In the genomic region with DNA sequence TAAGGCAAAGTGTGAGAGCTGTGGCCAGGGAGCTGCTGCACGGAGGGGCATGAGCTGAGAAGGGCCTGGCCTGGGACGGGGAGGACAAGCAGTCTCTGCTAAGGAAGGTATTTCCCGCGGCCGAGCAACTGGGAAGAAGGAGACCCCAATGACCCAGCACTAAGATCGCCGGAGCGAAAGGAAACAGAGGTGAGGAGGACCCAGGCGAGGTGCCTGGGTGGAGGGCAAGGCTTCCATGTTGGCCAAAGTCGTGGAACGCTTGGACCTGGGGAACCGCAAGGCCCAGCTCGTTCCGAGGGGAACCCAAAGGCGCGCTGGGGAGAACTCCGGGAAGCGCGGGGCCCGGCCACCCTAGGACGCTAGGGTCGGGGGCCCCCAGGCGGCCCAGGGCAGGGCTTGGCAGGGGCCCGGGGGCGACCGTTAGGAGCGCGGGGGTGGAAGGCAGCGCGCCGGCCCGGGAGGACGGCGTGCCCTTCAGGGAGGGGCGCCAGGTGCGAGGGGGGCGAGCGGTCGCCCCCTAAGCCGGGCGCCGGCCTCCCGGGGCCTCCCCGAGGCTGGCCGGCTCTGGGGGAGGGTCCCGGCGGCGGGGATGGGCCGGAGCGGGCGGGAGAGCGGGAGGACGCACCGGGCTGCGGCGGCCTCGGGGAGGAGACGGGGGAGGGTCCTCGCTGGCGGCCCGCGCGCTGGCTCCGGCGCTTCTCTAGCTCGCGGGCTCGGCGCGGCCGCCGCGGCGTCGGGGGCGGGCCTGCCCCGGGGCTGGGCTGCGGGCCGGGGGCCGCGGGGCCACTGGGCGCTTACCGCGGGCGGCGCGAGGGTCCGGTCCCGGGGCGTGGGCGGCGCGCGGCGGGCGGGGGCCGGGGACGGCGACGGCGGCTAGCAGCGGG, we compare ENCODE assay signal across 8 cellular contexts. TPM values are rescaled to one million over a fixed set of nuclear protein-coding genes. Genes with fewer than 3 reads are reported as not detected.
DNase-seq lines count a peak whose midpoint lies in the region; ATAC-seq, FAIRE-seq and TF ChIP-seq lines count a peak whose summit lies in the region.

No MANE protein-coding gene starts in this region.

- POLR2A ChIA-PET in Caco-2 (lab: Charles Lee) (interaction anchor here (0.6 to 3.0 kb wide), 7 partner anchors 12 to 108 kb away, joined by 3 to 18 read pairs (median 5); a partner anchor contains a TSS), PC-3 (lab: Charles Lee; ENCODE audit: unreplicated experiment) (interaction anchor here (0.6 to 1.1 kb wide), 3 partner anchors 12 to 164 kb away, joined by 3 to 6 read pairs (median 4); a partner anchor contains a TSS), endothelial cell of umbilical vein (lab: Charles Lee) (interaction anchor here (0.6 to 2.6 kb wide), 3 partner anchors 12 to 277 kb away, joined by 4 to 6 read pairs (median 4); a partner anchor contains a TSS), GM10248 (lab: Yijun Ruan, JAX) (interaction anchor here (0.6 to 2.2 kb wide), 2 partner anchors 12 to 191 kb away, joined by 3 to 9 read pairs; a partner anchor contains a TSS)

- dilution Hi-C loops in endothelial cell of umbilical vein (cut with MboI; ENCODE audit: extremely low pct_ligation_motif_present, low sequenced_read_pairs) = no loop called here

- TF ChIP-seq CTCF in Caco-2 (IDR thresholded peaks at IDR 0.05; ENCODE audit: insufficient read depth in 1 of 2, low read depth in 1 of 2, low read length in 1 of 2, severe bottlenecking in 1 of 2, unreplicated experiment in 1 of 2) (no peak), PC-3 (conservative IDR thresholded peaks at IDR 0.05; ENCODE audit: low read depth, low read length) (no peak), endothelial cell of umbilical vein (IDR thresholded peaks at IDR 0.05; ENCODE audit: extremely low read depth in 1 of 2, insufficient read depth in 1 of 2, low read depth in 1 of 2, low read length in 2 of 2) (no peak), nephron (IDR thresholded peaks at IDR 0.05; ENCODE audit: unreplicated experiment in 3 of 3) (no peak), GM10248 (IDR thresholded peaks at IDR 0.05; ENCODE audit: control extremely low read depth, extremely low read depth, low read depth, missing control alignments) (no peak)

- H2AFZ ChIP-seq in PC-3 (ENCODE audit: low read length) = no peak overlapping the region
- no peak overlapping the region for H2AFZ ChIP-seq in endothelial cell of umbilical vein (ENCODE audit: low read depth, low read length)

- no peaks in the 10 kb centered on the region for H3K9me3 ChIP-seq in Caco-2
- no peaks in the 10 kb centered on the region for H3K9me3 ChIP-seq in PC-3 (ENCODE audit: low read length)
- H3K9me3 ChIP-seq in endothelial cell of umbilical vein (replicated peaks; ENCODE audit: control insufficient read depth, insufficient read depth, low read length) = no peaks in the 10 kb centered on the region

- CTCF ChIA-PET in Caco-2 (lab: Charles Lee) (interaction anchor here (0.5 to 2.8 kb wide), 6 partner anchors 12 to 266 kb away, joined by 3 to 21 read pairs (median 4); a partner anchor contains a TSS), PC-3 (lab: Charles Lee) (interaction anchor here (0.6 to 0.7 kb wide), 2 partner anchors 55 to 82 kb away, joined by 4 read pairs; a partner anchor contains a TSS), endothelial cell of umbilical vein (lab: Charles Lee) (interaction anchor here (1.0 to 7.5 kb wide), 13 partner anchors 9 to 228 kb away, joined by 3 to 76 read pairs (median 9); a partner anchor contains a TSS), GM10248 (lab: Yijun Ruan, JAX) (interaction anchor here (0.6 to 10.3 kb wide), 17 partner anchors 8 to 265 kb away, joined by 3 to 159 read pairs (median 4); a partner anchor contains a TSS)

- H3K4me2 ChIP-seq in PC-3 (ENCODE audit: low read length) = peak overlapping the region; percentile 90
- H3K4me2 ChIP-seq in endothelial cell of umbilical vein (ENCODE audit: insufficient read depth, low read length) = peak overlapping the region; percentile 89

- peak in 1 of 2 experiments; percentile 51 for DNase-seq in Caco-2
- no peak for DNase-seq in PC-3
- DNase-seq in endothelial cell of umbilical vein (ENCODE audit: low read depth, low spot score) = peak; percentile 23
- DNase-seq in GM10248 (ENCODE audit: extremely low spot score) = no peak
- no peak for DNase-seq in activated CD4-positive, CD25-positive, alpha-beta regulatory T cell (lab: John Stamatoyannopoulos, UW)
- DNase-seq in NCI-H1105 (lab: John Stamatoyannopoulos, UW) = no peak

- BruUV-seq in Caco-2 (replicated peaks; lab: Mats Ljungman, UMichigan) (no TSS peak), PC-3 (replicated peaks; lab: Mats Ljungman, UMichigan) (no TSS peak), endothelial cell of umbilical vein (replicated peaks; lab: Mats Ljungman, UMichigan) (no TSS peak)

- H3K36me3 ChIP-seq in Caco-2 (ENCODE audit: control insufficient read depth, insufficient read depth, low read length) = no peaks in the 10 kb centered on the region; the same call in 1 of the 2 replicates
- no peaks in the 10 kb centered on the region; the same call in none of the 2 replicates for H3K36me3 ChIP-seq in PC-3 (ENCODE audit: low read depth, low read length)
- peaks cover 0 to 10% of the 10 kb centered on the region in 2 experiments for H3K36me3 ChIP-seq in endothelial cell of umbilical vein (ENCODE audit: control insufficient read depth in 2 of 2, extremely low read depth in 1 of 2, insufficient read depth in 2 of 2, low read length in 2 of 2)

- H3K9me1 ChIP-seq in endothelial cell of umbilical vein (replicated peaks; ENCODE audit: control insufficient read depth, extremely low read depth, insufficient read depth, low read length) = no peaks in the 10 kb centered on the region

- H3K4me3 ChIP-seq in Caco-2 (ENCODE audit: low read depth, low read length) = peak overlapping the region; percentile 55
- H3K4me3 ChIP-seq in PC-3 (ENCODE audit: low read length) = peak overlapping the region; percentile 96
- peak overlapping the region; percentile 53 to 80 (median 65) for H3K4me3 ChIP-seq in endothelial cell of umbilical vein (replicated peaks in 1 of 3; ENCODE audit: insufficient read depth in 1 of 3, low read depth in 1 of 3, low read length in 3 of 3)

- H3K27ac ChIP-seq in PC-3 (ENCODE audit: low read length) = no peak overlapping the region
- no peak overlapping the region for H3K27ac ChIP-seq in endothelial cell of umbilical vein (ENCODE audit: insufficient read depth, low read depth, low read length)

- H3K4me3 Mint-ChIP-seq in Caco-2 (ENCODE audit: unreplicated experiment) (peak overlapping the region; percentile 96), nephron (peak overlapping the region; percentile 96 to 99 (median 97))

- ATAC-seq in GM21390 (IDR thresholded peaks at IDR 0.05; ENCODE audit: unreplicated experiment) (peak; percentile 36), PC-3 (peak; percentile 42)

- H3F3A ChIP-seq in PC-3 (ENCODE audit: low read length, unreplicated experiment) = no peaks in the 10 kb centered on the region

- intact Hi-C loops in Caco-2 (cut with micrococcal nuclease; ENCODE audit: unreplicated experiment) (loop anchor here (5.0 kb wide), 1 partner anchor 61 kb away; no protein-coding TSS in a partner anchor), PC-3 (cut with micrococcal nuclease) (loop anchor here (5.0 kb wide), 1 partner anchor 106 kb away; a partner anchor contains a TSS), endothelial cell of umbilical vein (cut with micrococcal nuclease) (loop anchor here (1.0 to 5.0 kb wide), 4 partner anchors 12 to 226 kb away; a partner anchor contains a TSS)

- H3K27me3 Mint-ChIP-seq in Caco-2 (ENCODE audit: insufficient read depth, unreplicated experiment) = no peaks in the 10 kb centered on the region
- H3K27me3 Mint-ChIP-seq in nephron (ENCODE audit: low read depth) = peaks cover 3% of the 10 kb centered on the region

- H3K27me3 ChIP-seq in Caco-2 (replicated peaks; ENCODE audit: control insufficient read depth, insufficient read depth, low read length) (no peaks in the 10 kb centered on the region), PC-3 (ENCODE audit: low read length) (no peaks in the 10 kb centered on the region), endothelial cell of umbilical vein (ENCODE audit: control insufficient read depth in 2 of 2, insufficient read depth in 2 of 2, low read length in 2 of 2) (no peaks in the 10 kb centered on the region)

- H3K4me1 Mint-ChIP-seq in Caco-2 (ENCODE audit: low read depth, unreplicated experiment) = peaks cover 18% of the 10 kb centered on the region
- H3K4me1 Mint-ChIP-seq in nephron = peaks cover 32% of the 10 kb centered on the region

- H3K9ac ChIP-seq in PC-3 (ENCODE audit: low read length) = peak overlapping the region; percentile 91
- H3K9ac ChIP-seq in endothelial cell of umbilical vein (replicated peaks; ENCODE audit: extremely low read depth, insufficient read depth, low read length) = peak overlapping the region; percentile 78

- H4K20me1 ChIP-seq in PC-3 (ENCODE audit: low read length) (peaks cover 5% of the 10 kb centered on the region), endothelial cell of umbilical vein (replicated peaks; ENCODE audit: control insufficient read depth, extremely low read depth, insufficient read depth, low read length) (peaks cover 2% of the 10 kb centered on the region)

- H3K9me3 Mint-ChIP-seq in Caco-2 (ENCODE audit: unreplicated experiment) (no peaks in the 10 kb centered on the region), nephron (no peaks in the 10 kb centered on the region)

- H3K79me2 ChIP-seq in PC-3 (ENCODE audit: low read length) (peaks cover 51% of the 10 kb centered on the region), endothelial cell of umbilical vein (ENCODE audit: control insufficient read depth, insufficient read depth, low read length) (peaks cover 45% of the 10 kb centered on the region)

- H3K9me2 ChIP-seq in PC-3 (replicated peaks; ENCODE audit: low read length) = no peaks in the 10 kb centered on the region

- H3K4me1 ChIP-seq in Caco-2 = peaks cover 19% of the 10 kb centered on the region
- peaks cover 12% of the 10 kb centered on the region for H3K4me1 ChIP-seq in PC-3 (ENCODE audit: insufficient read depth, low read length)
- peaks cover 16% of the 10 kb centered on the region for H3K4me1 ChIP-seq in endothelial cell of umbilical vein (ENCODE audit: control insufficient read depth, extremely low read depth, insufficient read depth, low read length)

- peaks cover 34% of the 10 kb centered on the region for H3K36me3 Mint-ChIP-seq in Caco-2 (ENCODE audit: insufficient read depth, unreplicated experiment)
- peaks cover 10% of the 10 kb centered on the region for H3K36me3 Mint-ChIP-seq in nephron (ENCODE audit: low read depth)

- TF ChIP-seq POLR2A in endothelial cell of umbilical vein (IDR thresholded peaks at IDR 0.05; ENCODE audit: low read depth, low read length) = peak; percentile 24

- peak; percentile 8 for FAIRE-seq in endothelial cell of umbilical vein (lab: Jason Lieb, UNC)

- H3K27ac Mint-ChIP-seq in Caco-2 (ENCODE audit: unreplicated experiment) = peak overlapping the region; percentile 95
- H3K27ac Mint-ChIP-seq in nephron = peak overlapping the region; percentile 91 to 98 (median 97)

RNA-seq across cellular contexts. Expression of a gene that starts 0.5 kb away (rescaled TPM):
- 53.1 and 54.9 TPM in 2 replicates for total RNA-seq in Caco-2 (2022)
- total RNA-seq in PC-3 (2014; rRNA removed) = 25.9 and 26.6 TPM in 2 replicates
- 37.3 and 46.3 TPM in 2 replicates for total RNA-seq in endothelial cell of umbilical vein
- polyA plus RNA-seq in endothelial cell of umbilical vein = 13.6 and 17.2 TPM in 2 replicates
- 3.9 and 6.4 TPM in 2 replicates for polyA plus RNA-seq in endothelial cell of umbilical vein (2011; cell fraction: cytosol; rRNA removed)
- polyA plus RNA-seq in endothelial cell of umbilical vein (2011; cell fraction: nucleus; rRNA removed) = 89.3 and 103 TPM in 2 replicates
- polyA plus RNA-seq in endothelial cell of umbilical vein (2012) = 11.7 and 12.4 TPM in 2 replicates
- 9.3 and 13.1 TPM in 2 replicates for polyA minus RNA-seq in endothelial cell of umbilical vein
- polyA minus RNA-seq in endothelial cell of umbilical vein (2011; cell fraction: cytosol; rRNA and poly(A)+ RNA removed) = 11.6 TPM
- 20.7 and 41.9 TPM in 2 replicates for polyA minus RNA-seq in endothelial cell of umbilical vein (2011; cell fraction: nucleus; rRNA and poly(A)+ RNA removed)

RNA-seq across cellular contexts. Expression of a gene that starts 12.4 kb away (rescaled TPM):
- total RNA-seq in Caco-2 (2022) = 65.7 and 66.9 TPM in 2 replicates
- total RNA-seq in PC-3 (2014; rRNA removed) = 151 and 154 TPM in 2 replicates
- total RNA-seq in endothelial cell of umbilical vein = 47.4 and 48.0 TPM in 2 replicates
- 48.8 and 68.2 TPM in 2 replicates for polyA plus RNA-seq in endothelial cell of umbilical vein
- polyA plus RNA-seq in endothelial cell of umbilical vein (2011; cell fraction: cytosol; rRNA removed) = 43.3 and 44.8 TPM in 2 replicates
- polyA plus RNA-seq in endothelial cell of umbilical vein (2011; cell fraction: nucleus; rRNA removed) = 15.6 and 17.5 TPM in 2 replicates
- 34.0 and 41.1 TPM in 2 replicates for polyA plus RNA-seq in endothelial cell of umbilical vein (2012)
- 9.0 and 9.1 TPM in 2 replicates for polyA minus RNA-seq in endothelial cell of umbilical vein
- 37.7 TPM for polyA minus RNA-seq in endothelial cell of umbilical vein (2011; cell fraction: cytosol; rRNA and poly(A)+ RNA removed)
- polyA minus RNA-seq in endothelial cell of umbilical vein (2011; cell fraction: nucleus; rRNA and poly(A)+ RNA removed) = 2.9 and 6.8 TPM in 2 replicates

RNA-seq across cellular contexts. Expression of a gene that starts 20.0 kb away (rescaled TPM):
- total RNA-seq in Caco-2 (2022) (200 and 216 TPM in 2 replicates), PC-3 (2014; rRNA removed) (164 and 227 TPM in 2 replicates), endothelial cell of umbilical vein (297 and 300 TPM in 2 replicates)
- 433 and 502 TPM in 2 replicates for polyA plus RNA-seq in endothelial cell of umbilical vein
- 293 and 302 TPM in 2 replicates for polyA plus RNA-seq in endothelial cell of umbilical vein (2011; cell fraction: cytosol; rRNA removed)
- 148 and 171 TPM in 2 replicates for polyA plus RNA-seq in endothelial cell of umbilical vein (2011; cell fraction: nucleus; rRNA removed)
- polyA plus RNA-seq in endothelial cell of umbilical vein (2012) = 244 and 284 TPM in 2 replicates
- polyA minus RNA-seq in endothelial cell of umbilical vein = 108 and 165 TPM in 2 replicates
- polyA minus RNA-seq in endothelial cell of umbilical vein (2011; cell fraction: cytosol; rRNA and poly(A)+ RNA removed) = 104 TPM
- 27.5 and 34.4 TPM in 2 replicates for polyA minus RNA-seq in endothelial cell of umbilical vein (2011; cell fraction: nucleus; rRNA and poly(A)+ RNA removed)

RNA-seq across cellular contexts. Expression of a gene that starts 26.7 kb away (rescaled TPM):
- 0.72 and 1.1 TPM in 2 replicates for total RNA-seq in Caco-2 (2022)
- not detected in 2 replicates for total RNA-seq in PC-3 (2014; rRNA removed)
- total RNA-seq in endothelial cell of umbilical vein = not detected in 2 replicates
- polyA plus RNA-seq in endothelial cell of umbilical vein = not detected in 2 replicates
- polyA plus RNA-seq in endothelial cell of umbilical vein (2011; cell fraction: cytosol; rRNA removed) = not detected in 2 replicates
- polyA plus RNA-seq in endothelial cell of umbilical vein (2011; cell fraction: nucleus; rRNA removed) = 0.48 TPM in 1 of 2 replicates, not detected in the other
- polyA plus RNA-seq in endothelial cell of umbilical vein (2012) = not detected in 2 replicates
- polyA minus RNA-seq in endothelial cell of umbilical vein = not detected in 2 replicates
- not detected for polyA minus RNA-seq in endothelial cell of umbilical vein (2011; cell fraction: cytosol; rRNA and poly(A)+ RNA removed)
- polyA minus RNA-seq in endothelial cell of umbilical vein (2011; cell fraction: nucleus; rRNA and poly(A)+ RNA removed) = not detected in 2 replicates

RNA-seq across cellular contexts. Expression of a gene that starts 37.3 kb away (rescaled TPM):
- not detected in 2 replicates for total RNA-seq in Caco-2 (2022)
- not detected in 2 replicates for total RNA-seq in PC-3 (2014; rRNA removed)
- total RNA-seq in endothelial cell of umbilical vein = not detected in 2 replicates
- polyA plus RNA-seq in endothelial cell of umbilical vein = not detected in 2 replicates
- not detected in 2 replicates for polyA plus RNA-seq in endothelial cell of umbilical vein (2011; cell fraction: cytosol; rRNA removed)
- 0.15 TPM in 1 of 2 replicates, not detected in the other for polyA plus RNA-seq in endothelial cell of umbilical vein (2011; cell fraction: nucleus; rRNA removed)
- polyA plus RNA-seq in endothelial cell of umbilical vein (2012) = not detected in 2 replicates
- polyA minus RNA-seq in endothelial cell of umbilical vein = 0.42 TPM in 1 of 2 replicates, not detected in the other
- polyA minus RNA-seq in endothelial cell of umbilical vein (2011; cell fraction: cytosol; rRNA and poly(A)+ RNA removed) = not detected
- polyA minus RNA-seq in endothelial cell of umbilical vein (2011; cell fraction: nucleus; rRNA and poly(A)+ RNA removed) = not detected in 2 replicates
